In genomic region chr19:35978832-35979365, GRCh38 we compare ENCODE assay signal across 1 cellular context.
TF ChIP-seq lines count a peak whose summit lies in the region.

No MANE protein-coding gene starts in this region.

TF ChIP-seq in HEK293, 187 proteins besides CTCF, POLR2A, EP300 and RAD21 (continued from another document):
- TF ChIP-seq ZBTB49 (tag by site-specific recombination; IDR thresholded peaks at IDR 0.05; ENCODE audit: low read depth), result no peak
- TF ChIP-seq ZBTB11 (tag by site-specific recombination; conservative IDR thresholded peaks at IDR 0.05; ENCODE audit: low read depth), result no peak
- no peak for TF ChIP-seq ZFP69B (tag by site-specific recombination; IDR thresholded peaks at IDR 0.05)
- no peak for TF ChIP-seq ZNF510 (tag by site-specific recombination; IDR thresholded peaks at IDR 0.05; ENCODE audit: insufficient replicate concordance)
TF ChIP-seq in HEK293: peak in this region for 4.
